32 cellular contexts compared by ENCODE assay signal in the genomic region with DNA sequence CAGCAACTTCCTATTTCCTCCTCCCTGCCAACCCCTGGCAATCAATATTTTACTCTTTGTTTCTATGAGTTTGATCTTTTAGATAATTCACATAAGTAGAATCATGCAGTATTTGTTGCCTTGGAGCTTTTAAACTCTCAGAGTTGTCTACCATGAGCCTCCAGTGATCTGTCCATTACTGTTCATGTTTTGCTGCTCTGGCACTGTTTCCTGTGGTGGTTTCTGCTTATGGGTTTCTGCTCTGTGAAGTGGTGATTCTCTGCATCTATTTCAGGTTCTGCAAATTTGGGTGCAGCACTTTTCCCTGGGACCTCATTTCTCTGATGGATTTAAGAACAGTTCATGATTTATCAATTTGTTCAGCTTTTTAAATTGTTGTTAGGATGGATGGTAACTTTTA.
"Had no signal": no experiment of that assay in that cellular context is flagged by ENCODE, and none has a peak within 500 bp of the region (broad histone marks: within the 10 kb centered on the region; RNA-seq: fewer than 3 reads in every experiment).

No MANE protein-coding gene starts in this region.

- H3K9me3 ChIP-seq: esophagus muscularis mucosa, gastrocnemius medialis, heart left ventricle had no signal

- H3K4me1 Mint-ChIP-seq: activated CD4-positive, alpha-beta memory T cell treated with anti-CD3 and anti-CD28 coated beads, Interleukin-2, amount 10 ng/mL, durations not matched to agents 7 days and 5 days; activated CD4-positive, alpha-beta T cell treated with anti-CD3 and anti-CD28 coated beads, Interleukin-2, amount 10 ng/mL, durations not matched to agents 24 days and 14 days; activated naive CD4-positive, alpha-beta T cell treated with anti-CD3 and anti-CD28 coated beads, Interleukin-2, amount 10 ng/mL, durations not matched to agents 7 days and 5 days had no signal

- H3K4me1 ChIP-seq: esophagus muscularis mucosa, foreskin keratinocyte, gastrocnemius medialis, heart left ventricle had no signal

- H3K36me3 ChIP-seq: brain microvascular endothelial cell, esophagus muscularis mucosa, gastrocnemius medialis, heart left ventricle, WERI-Rb-1 had no signal

- H3K4me3 Mint-ChIP-seq: activated B cell treated with CpG ODN at 0.5 μM for 24 hours; activated CD4-positive, alpha-beta memory T cell treated with anti-CD3 and anti-CD28 coated beads, Interleukin-2, amount 10 ng/mL, durations not matched to agents 7 days and 5 days; activated CD4-positive, alpha-beta T cell treated with anti-CD3 and anti-CD28 coated beads, Interleukin-2, amount 10 ng/mL, durations not matched to agents 24 days and 14 days; activated naive CD4-positive, alpha-beta T cell treated with anti-CD3 and anti-CD28 coated beads, Interleukin-2, amount 10 ng/mL, durations not matched to agents 7 days and 5 days; activated naive CD8-positive, alpha-beta T cell treated with anti-CD3 and anti-CD28 coated beads, Interleukin-2, amount 10 ng/mL, durations not matched to agents 7 days and 5 days; activated T-cell treated with anti-CD3 and anti-CD28 coated beads, Interleukin-2, amount 50 U/mL, for 24 hours; activated T-cell treated with anti-CD3 and anti-CD28 coated beads, Interleukin-2, amount 50 U/mL, for 72 hours; effector memory CD8-positive, alpha-beta T cell; T-helper 2 cell treated with Interferon-gamma antibody and Interleukin-4, amounts not matched to agents 5 μg/mL and 100 μg/mL, for 36 hours had no signal

- H3K27ac Mint-ChIP-seq: activated B cell treated with CpG ODN at 0.5 μM for 24 hours; activated CD4-positive, alpha-beta memory T cell treated with anti-CD3 and anti-CD28 coated beads, Interleukin-2, amount 10 ng/mL, durations not matched to agents 7 days and 5 days; activated CD4-positive, alpha-beta T cell treated with anti-CD3 and anti-CD28 coated beads, Interleukin-2, amount 10 ng/mL, durations not matched to agents 24 days and 14 days; activated naive CD4-positive, alpha-beta T cell treated with anti-CD3 and anti-CD28 coated beads, Interleukin-2, amount 10 ng/mL, durations not matched to agents 7 days and 5 days; activated naive CD4-positive, alpha-beta T cell treated with anti-CD3 and anti-CD28 coated beads, Interleukin-2, amount 50 U/mL, for 72 hours; activated naive CD8-positive, alpha-beta T cell treated with anti-CD3 and anti-CD28 coated beads, Interleukin-2, amount 10 ng/mL, durations not matched to agents 7 days and 5 days; activated T-cell treated with anti-CD3 and anti-CD28 coated beads, Interleukin-2, amount 50 U/mL, for 24 hours; activated T-cell treated with anti-CD3 and anti-CD28 coated beads, Interleukin-2, amount 50 U/mL, for 72 hours; effector memory CD8-positive, alpha-beta T cell; T-helper 2 cell treated with Interferon-gamma antibody and Interleukin-4, amounts not matched to agents 5 μg/mL and 100 μg/mL, for 36 hours had no signal

- H3K9me3 Mint-ChIP-seq: activated B cell treated with CpG ODN at 0.5 μM for 24 hours; activated CD4-positive, alpha-beta memory T cell treated with anti-CD3 and anti-CD28 coated beads, Interleukin-2, amount 10 ng/mL, durations not matched to agents 7 days and 5 days; activated CD4-positive, alpha-beta T cell treated with anti-CD3 and anti-CD28 coated beads, Interleukin-2, amount 10 ng/mL, durations not matched to agents 24 days and 14 days; activated naive CD4-positive, alpha-beta T cell treated with anti-CD3 and anti-CD28 coated beads, Interleukin-2, amount 10 ng/mL, durations not matched to agents 7 days and 5 days; activated naive CD8-positive, alpha-beta T cell treated with anti-CD3 and anti-CD28 coated beads, Interleukin-2, amount 10 ng/mL, durations not matched to agents 7 days and 5 days; activated T-cell treated with anti-CD3 and anti-CD28 coated beads, Interleukin-2, amount 50 U/mL, for 24 hours; T-helper 2 cell treated with Interferon-gamma antibody and Interleukin-4, amounts not matched to agents 5 μg/mL and 100 μg/mL, for 36 hours had no signal

- H3K27me3 Mint-ChIP-seq: activated B cell treated with CpG ODN at 0.5 μM for 24 hours; activated CD4-positive, alpha-beta memory T cell treated with anti-CD3 and anti-CD28 coated beads, Interleukin-2, amount 10 ng/mL, durations not matched to agents 7 days and 5 days; activated CD4-positive, alpha-beta T cell treated with anti-CD3 and anti-CD28 coated beads, Interleukin-2, amount 10 ng/mL, durations not matched to agents 24 days and 14 days; activated naive CD4-positive, alpha-beta T cell treated with anti-CD3 and anti-CD28 coated beads, Interleukin-2, amount 10 ng/mL, durations not matched to agents 7 days and 5 days; activated T-cell treated with anti-CD3 and anti-CD28 coated beads, Interleukin-2, amount 50 U/mL, for 24 hours; effector memory CD8-positive, alpha-beta T cell had no signal

- DNase-seq: activated B cell treated with CpG ODN at 0.5 μM for 24 hours; activated CD4-positive, alpha-beta memory T cell treated with anti-CD3 and anti-CD28 coated beads, Interleukin-2, amount 10 ng/mL, durations not matched to agents 7 days and 5 days; activated CD4-positive, alpha-beta T cell treated with anti-CD3 and anti-CD28 coated beads, Interleukin-2, amount 10 ng/mL, durations not matched to agents 24 days and 14 days; activated CD4-positive, alpha-beta T cell treated with anti-CD3 and anti-CD28 coated beads, Interleukin-2, amount 50 U/mL, for 4 hours; activated CD8-positive, alpha-beta memory T cell treated with anti-CD3 and anti-CD28 coated beads, Interleukin-2, amount 50 U/mL, for 48 hours; activated gamma-delta T cell; activated naive CD4-positive, alpha-beta T cell; activated naive CD4-positive, alpha-beta T cell treated with anti-CD3 and anti-CD28 coated beads, Interleukin-2, amount 10 ng/mL, durations not matched to agents 7 days and 5 days; activated naive CD8-positive, alpha-beta T cell treated with anti-CD3 and anti-CD28 coated beads, Interleukin-2, amount 10 ng/mL, durations not matched to agents 7 days and 5 days; activated T-cell treated with anti-CD3 and anti-CD28 coated beads for 4 hours; activated T-cell treated with anti-CD3 and anti-CD28 coated beads, Interleukin-2, amount 50 U/mL, for 24 hours; activated T-cell treated with anti-CD3 and anti-CD28 coated beads, Interleukin-2, amount 50 U/mL, for 72 hours; amniotic stem cell; anterior cingulate cortex; brain microvascular endothelial cell; caudate nucleus; cortex of kidney; dermis blood vessel endothelial cell; effector CD4-positive, alpha-beta T cell; effector memory CD8-positive, alpha-beta T cell; erythroblast; foreskin keratinocyte; gastrocnemius medialis; glutamatergic neuron; heart left ventricle; hypothalamus; T1000; WERI-Rb-1 had no signal

- H3K27me3 ChIP-seq: brain microvascular endothelial cell, esophagus muscularis mucosa, foreskin keratinocyte, gastrocnemius medialis had no signal

- H3K36me3 Mint-ChIP-seq: activated naive CD4-positive, alpha-beta T cell treated with anti-CD3 and anti-CD28 coated beads, Interleukin-2, amount 10 ng/mL, durations not matched to agents 7 days and 5 days; activated naive CD4-positive, alpha-beta T cell treated with anti-CD3 and anti-CD28 coated beads, Interleukin-2, amount 50 U/mL, for 72 hours; activated naive CD8-positive, alpha-beta T cell treated with anti-CD3 and anti-CD28 coated beads, Interleukin-2, amount 10 ng/mL, durations not matched to agents 7 days and 5 days had no signal

- ATAC-seq: activated CD4-positive, CD25-positive, alpha-beta regulatory T cell treated with anti-CD3 and anti-CD28 coated beads, Interleukin-2, amount 50 U/mL, for 24 hours; activated naive CD4-positive, alpha-beta T cell treated with anti-CD3 and anti-CD28 coated beads, Interleukin-2, amount 50 U/mL, for 72 hours; activated T-cell treated with anti-CD3 and anti-CD28 coated beads, Interleukin-2, amount 50 U/mL, for 72 hours; effector memory CD8-positive, alpha-beta T cell; foreskin keratinocyte; gastrocnemius medialis; heart left ventricle had no signal

- H3K27ac ChIP-seq: brain microvascular endothelial cell, esophagus muscularis mucosa, foreskin keratinocyte, gastrocnemius medialis, heart left ventricle, WERI-Rb-1 had no signal

- H3K4me3 ChIP-seq: esophagus muscularis mucosa, gastrocnemius medialis, heart left ventricle had no signal
